In the genomic region with DNA sequence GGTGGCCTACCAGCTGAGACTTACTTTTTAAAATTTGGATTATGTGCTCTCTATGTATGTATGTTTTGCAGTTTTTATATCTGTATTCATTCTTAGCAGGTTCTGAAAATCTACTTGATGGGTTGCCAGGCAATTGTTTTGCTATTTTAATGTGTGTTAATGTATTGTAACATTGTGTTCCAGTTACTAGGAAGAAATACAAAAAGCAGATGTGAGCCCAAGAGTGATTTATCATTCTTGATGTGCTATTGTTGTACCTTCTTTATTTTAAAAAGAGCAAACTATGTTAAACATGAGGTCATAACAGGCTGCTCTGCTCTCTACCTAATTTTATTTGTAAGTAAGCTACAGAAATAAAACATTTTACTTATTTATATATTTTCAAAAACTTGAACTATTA, we compare ENCODE assay signal across 20 cellular contexts.
"Had no signal": no experiment of that assay in that cellular context is flagged by ENCODE, and none has a peak within 500 bp of the region (broad histone marks: within the 10 kb centered on the region; RNA-seq: fewer than 3 reads in every experiment).

No MANE protein-coding gene starts in this region.

- DNase-seq: activated CD4-positive, alpha-beta T cell treated with anti-CD3 and anti-CD28 coated beads, Interleukin-2, amount 10 ng/mL, durations not matched to agents 24 days and 14 days; activated CD4-positive, alpha-beta T cell treated with anti-CD3 and anti-CD28 coated beads, Interleukin-2, amount 50 U/mL, for 48 hours; activated CD4-positive, CD25-positive, alpha-beta regulatory T cell treated with anti-CD3 and anti-CD28 coated beads, Interleukin-2, amount 50 U/mL, for 72 hours; activated CD8-positive, alpha-beta memory T cell treated with anti-CD3 and anti-CD28 coated beads, Interleukin-2, amount 10 ng/mL, durations not matched to agents 7 days and 5 days; activated effector memory CD4-positive, alpha-beta T cell treated with Interleukin-2 at 50 U/mL for 16 hours; activated naive CD4-positive, alpha-beta T cell; activated T-cell treated with anti-CD3 and anti-CD28 coated beads, Interleukin-2, amount 50 U/mL, for 24 hours; aorta; KG1; NCI-H1092; NCI-H1417 treated with DMSO at 0.1 percent for 48 hours; NCI-H1694 treated with DMSO at 0.1 percent for 48 hours; NCI-H2029 treated with DMSO at 0.1 percent for 48 hours; NCI-H345; NCI-H510A treated with DMSO at 0.1 percent for 48 hours; NCI-H69; SHP77; T-helper 17 cell; T-helper 9 cell had no signal

- ATAC-seq: activated CD8-positive, alpha-beta memory T cell treated with anti-CD3 and anti-CD28 coated beads, Interleukin-2, amount 10 ng/mL, durations not matched to agents 7 days and 5 days; T-helper 17 cell; WTC11 had no signal
